1 cellular context compared by ENCODE assay signal in the genomic region with DNA sequence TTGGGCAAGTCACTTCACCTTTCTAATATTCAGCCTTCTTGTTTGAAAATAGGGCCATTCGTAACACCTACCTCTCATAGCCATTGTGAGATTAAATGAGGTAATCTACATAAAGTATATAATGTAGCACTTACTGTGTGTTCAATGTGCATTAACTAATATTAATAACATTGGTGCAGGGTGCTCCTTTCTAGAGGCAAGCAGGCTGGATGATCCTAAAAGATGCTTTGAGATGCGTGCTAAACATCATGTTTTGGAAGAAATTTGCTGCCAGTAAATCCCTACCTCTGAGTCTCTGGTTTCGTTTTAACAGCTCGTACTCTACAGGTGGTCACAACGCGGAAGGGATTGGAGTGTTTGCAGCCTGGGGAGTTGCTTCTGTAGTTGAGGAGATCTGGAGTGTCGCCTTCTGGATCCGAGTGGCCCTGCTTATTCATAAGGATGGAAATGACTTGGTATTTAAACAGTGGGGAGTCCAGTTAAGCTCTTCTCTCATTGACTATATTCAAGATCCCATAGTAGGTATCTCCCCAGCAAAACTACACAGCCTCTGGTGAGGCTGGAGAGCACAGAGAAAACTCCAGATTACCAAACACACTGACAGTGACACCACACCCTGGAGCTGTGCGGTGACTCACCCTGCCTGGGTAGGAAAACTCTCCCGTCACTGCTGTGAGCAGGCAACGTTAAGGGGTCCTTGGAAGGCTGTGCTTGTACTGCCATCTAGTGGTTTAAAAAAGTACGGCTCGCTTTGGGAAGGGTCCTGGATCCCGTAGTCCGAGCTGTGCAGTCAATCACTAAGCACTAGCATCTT.
TF ChIP-seq lines count a peak whose summit lies in the region.

No MANE protein-coding gene starts in this region.

TF ChIP-seq in K562, 482 proteins besides CTCF, POLR2A, EP300 and RAD21 (continued from another document and continues in another):
- TF ChIP-seq, protein P1, sequence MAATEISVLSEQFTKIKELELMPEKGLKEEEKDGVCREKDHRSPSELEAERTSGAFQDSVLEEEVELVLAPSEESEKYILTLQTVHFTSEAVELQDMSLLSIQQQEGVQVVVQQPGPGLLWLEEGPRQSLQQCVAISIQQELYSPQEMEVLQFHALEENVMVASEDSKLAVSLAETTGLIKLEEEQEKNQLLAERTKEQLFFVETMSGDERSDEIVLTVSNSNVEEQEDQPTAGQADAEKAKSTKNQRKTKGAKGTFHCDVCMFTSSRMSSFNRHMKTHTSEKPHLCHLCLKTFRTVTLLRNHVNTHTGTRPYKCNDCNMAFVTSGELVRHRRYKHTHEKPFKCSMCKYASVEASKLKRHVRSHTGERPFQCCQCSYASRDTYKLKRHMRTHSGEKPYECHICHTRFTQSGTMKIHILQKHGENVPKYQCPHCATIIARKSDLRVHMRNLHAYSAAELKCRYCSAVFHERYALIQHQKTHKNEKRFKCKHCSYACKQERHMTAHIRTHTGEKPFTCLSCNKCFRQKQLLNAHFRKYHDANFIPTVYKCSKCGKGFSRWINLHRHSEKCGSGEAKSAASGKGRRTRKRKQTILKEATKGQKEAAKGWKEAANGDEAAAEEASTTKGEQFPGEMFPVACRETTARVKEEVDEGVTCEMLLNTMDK (IDR thresholded peaks at IDR 0.05; ENCODE audit: borderline replicate concordance, insufficient read depth, low read depth, low read length, poor library complexity, severe bottlenecking) = no peak
- TF ChIP-seq IFI16 (CRISPR knock-in tag; IDR thresholded peaks at IDR 0.05) (no peak), MAFK (IDR thresholded peaks at IDR 0.05; ENCODE audit: low read length) (peak; percentile 57; the same call in 1 of the 2 replicates), SRF (CRISPR knock-in tag; IDR thresholded peaks at IDR 0.05) (no peak), TEAD2 (tag; IDR thresholded peaks at IDR 0.05) (no peak), GATAD2A (IDR thresholded peaks at IDR 0.05) (no peak), HNRNPH1 (optimal IDR thresholded peaks at IDR 0.05; ENCODE audit: low read depth, low read length) (no peak), EGR1 (conservative IDR thresholded peaks at IDR 0.05) (no peak), ZNF780A (CRISPR knock-in tag; IDR thresholded peaks at IDR 0.05) (no peak), RBM15 (IDR thresholded peaks at IDR 0.05; ENCODE audit: insufficient read depth, low read length) (no peak), CCAR2 (IDR thresholded peaks at IDR 0.05; ENCODE audit: low read depth, low read length) (no peak), ZBTB1 (CRISPR knock-in tag; IDR thresholded peaks at IDR 0.05; ENCODE audit: borderline replicate concordance, low read depth) (no peak), ARNT (IDR thresholded peaks at IDR 0.05) (peak in 1 of 2 experiments; percentile 60; a peak in 1 of 4 replicates), RCOR1 (IDR thresholded peaks at IDR 0.05; ENCODE audit: borderline replicate concordance in 1 of 2, low read depth in 2 of 2, low read length in 2 of 2) (peak in 1 of 2 experiments; percentile 50; a peak in 1 of 4 replicates), BHLHE40 (IDR thresholded peaks at IDR 0.05; ENCODE audit: low read length) (no peak), TOE1 (IDR thresholded peaks at IDR 0.05; ENCODE audit: borderline replicate concordance) (no peak), TOE1 (CRISPR knock-in tag; IDR thresholded peaks at IDR 0.05; ENCODE audit: borderline replicate concordance, low read depth) (no peak), PHB2 (IDR thresholded peaks at IDR 0.05; ENCODE audit: low read depth) (no peak), BACH1 (tag; IDR thresholded peaks at IDR 0.05) (no peak), NFIC (IDR thresholded peaks at IDR 0.05) (peak; percentile 13; the same call in 1 of the 2 replicates)
- TF ChIP-seq, protein P2, sequence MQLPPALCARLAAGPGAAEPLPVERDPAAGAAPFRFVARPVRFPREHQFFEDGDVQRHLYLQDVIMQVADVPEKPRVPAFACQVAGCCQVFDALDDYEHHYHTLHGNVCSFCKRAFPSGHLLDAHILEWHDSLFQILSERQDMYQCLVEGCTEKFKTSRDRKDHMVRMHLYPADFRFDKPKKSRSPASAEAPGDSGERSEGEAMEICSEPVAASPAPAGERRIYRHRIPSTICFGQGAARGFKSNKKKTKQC (CRISPR knock-in tag; IDR thresholded peaks at IDR 0.05) = no peak
- TF ChIP-seq, protein P3, sequence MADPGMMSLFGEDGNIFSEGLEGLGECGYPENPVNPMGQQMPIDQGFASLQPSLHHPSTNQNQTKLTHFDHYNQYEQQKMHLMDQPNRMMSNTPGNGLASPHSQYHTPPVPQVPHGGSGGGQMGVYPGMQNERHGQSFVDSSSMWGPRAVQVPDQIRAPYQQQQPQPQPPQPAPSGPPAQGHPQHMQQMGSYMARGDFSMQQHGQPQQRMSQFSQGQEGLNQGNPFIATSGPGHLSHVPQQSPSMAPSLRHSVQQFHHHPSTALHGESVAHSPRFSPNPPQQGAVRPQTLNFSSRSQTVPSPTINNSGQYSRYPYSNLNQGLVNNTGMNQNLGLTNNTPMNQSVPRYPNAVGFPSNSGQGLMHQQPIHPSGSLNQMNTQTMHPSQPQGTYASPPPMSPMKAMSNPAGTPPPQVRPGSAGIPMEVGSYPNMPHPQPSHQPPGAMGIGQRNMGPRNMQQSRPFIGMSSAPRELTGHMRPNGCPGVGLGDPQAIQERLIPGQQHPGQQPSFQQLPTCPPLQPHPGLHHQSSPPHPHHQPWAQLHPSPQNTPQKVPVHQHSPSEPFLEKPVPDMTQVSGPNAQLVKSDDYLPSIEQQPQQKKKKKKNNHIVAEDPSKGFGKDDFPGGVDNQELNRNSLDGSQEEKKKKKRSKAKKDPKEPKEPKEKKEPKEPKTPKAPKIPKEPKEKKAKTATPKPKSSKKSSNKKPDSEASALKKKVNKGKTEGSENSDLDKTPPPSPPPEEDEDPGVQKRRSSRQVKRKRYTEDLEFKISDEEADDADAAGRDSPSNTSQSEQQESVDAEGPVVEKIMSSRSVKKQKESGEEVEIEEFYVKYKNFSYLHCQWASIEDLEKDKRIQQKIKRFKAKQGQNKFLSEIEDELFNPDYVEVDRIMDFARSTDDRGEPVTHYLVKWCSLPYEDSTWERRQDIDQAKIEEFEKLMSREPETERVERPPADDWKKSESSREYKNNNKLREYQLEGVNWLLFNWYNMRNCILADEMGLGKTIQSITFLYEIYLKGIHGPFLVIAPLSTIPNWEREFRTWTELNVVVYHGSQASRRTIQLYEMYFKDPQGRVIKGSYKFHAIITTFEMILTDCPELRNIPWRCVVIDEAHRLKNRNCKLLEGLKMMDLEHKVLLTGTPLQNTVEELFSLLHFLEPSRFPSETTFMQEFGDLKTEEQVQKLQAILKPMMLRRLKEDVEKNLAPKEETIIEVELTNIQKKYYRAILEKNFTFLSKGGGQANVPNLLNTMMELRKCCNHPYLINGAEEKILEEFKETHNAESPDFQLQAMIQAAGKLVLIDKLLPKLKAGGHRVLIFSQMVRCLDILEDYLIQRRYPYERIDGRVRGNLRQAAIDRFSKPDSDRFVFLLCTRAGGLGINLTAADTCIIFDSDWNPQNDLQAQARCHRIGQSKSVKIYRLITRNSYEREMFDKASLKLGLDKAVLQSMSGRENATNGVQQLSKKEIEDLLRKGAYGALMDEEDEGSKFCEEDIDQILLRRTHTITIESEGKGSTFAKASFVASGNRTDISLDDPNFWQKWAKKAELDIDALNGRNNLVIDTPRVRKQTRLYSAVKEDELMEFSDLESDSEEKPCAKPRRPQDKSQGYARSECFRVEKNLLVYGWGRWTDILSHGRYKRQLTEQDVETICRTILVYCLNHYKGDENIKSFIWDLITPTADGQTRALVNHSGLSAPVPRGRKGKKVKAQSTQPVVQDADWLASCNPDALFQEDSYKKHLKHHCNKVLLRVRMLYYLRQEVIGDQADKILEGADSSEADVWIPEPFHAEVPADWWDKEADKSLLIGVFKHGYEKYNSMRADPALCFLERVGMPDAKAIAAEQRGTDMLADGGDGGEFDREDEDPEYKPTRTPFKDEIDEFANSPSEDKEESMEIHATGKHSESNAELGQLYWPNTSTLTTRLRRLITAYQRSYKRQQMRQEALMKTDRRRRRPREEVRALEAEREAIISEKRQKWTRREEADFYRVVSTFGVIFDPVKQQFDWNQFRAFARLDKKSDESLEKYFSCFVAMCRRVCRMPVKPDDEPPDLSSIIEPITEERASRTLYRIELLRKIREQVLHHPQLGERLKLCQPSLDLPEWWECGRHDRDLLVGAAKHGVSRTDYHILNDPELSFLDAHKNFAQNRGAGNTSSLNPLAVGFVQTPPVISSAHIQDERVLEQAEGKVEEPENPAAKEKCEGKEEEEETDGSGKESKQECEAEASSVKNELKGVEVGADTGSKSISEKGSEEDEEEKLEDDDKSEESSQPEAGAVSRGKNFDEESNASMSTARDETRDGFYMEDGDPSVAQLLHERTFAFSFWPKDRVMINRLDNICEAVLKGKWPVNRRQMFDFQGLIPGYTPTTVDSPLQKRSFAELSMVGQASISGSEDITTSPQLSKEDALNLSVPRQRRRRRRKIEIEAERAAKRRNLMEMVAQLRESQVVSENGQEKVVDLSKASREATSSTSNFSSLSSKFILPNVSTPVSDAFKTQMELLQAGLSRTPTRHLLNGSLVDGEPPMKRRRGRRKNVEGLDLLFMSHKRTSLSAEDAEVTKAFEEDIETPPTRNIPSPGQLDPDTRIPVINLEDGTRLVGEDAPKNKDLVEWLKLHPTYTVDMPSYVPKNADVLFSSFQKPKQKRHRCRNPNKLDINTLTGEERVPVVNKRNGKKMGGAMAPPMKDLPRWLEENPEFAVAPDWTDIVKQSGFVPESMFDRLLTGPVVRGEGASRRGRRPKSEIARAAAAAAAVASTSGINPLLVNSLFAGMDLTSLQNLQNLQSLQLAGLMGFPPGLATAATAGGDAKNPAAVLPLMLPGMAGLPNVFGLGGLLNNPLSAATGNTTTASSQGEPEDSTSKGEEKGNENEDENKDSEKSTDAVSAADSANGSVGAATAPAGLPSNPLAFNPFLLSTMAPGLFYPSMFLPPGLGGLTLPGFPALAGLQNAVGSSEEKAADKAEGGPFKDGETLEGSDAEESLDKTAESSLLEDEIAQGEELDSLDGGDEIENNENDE (IDR thresholded peaks at IDR 0.05; ENCODE audit: low read depth, low read length) = no peak
- TF ChIP-seq, protein P4, sequence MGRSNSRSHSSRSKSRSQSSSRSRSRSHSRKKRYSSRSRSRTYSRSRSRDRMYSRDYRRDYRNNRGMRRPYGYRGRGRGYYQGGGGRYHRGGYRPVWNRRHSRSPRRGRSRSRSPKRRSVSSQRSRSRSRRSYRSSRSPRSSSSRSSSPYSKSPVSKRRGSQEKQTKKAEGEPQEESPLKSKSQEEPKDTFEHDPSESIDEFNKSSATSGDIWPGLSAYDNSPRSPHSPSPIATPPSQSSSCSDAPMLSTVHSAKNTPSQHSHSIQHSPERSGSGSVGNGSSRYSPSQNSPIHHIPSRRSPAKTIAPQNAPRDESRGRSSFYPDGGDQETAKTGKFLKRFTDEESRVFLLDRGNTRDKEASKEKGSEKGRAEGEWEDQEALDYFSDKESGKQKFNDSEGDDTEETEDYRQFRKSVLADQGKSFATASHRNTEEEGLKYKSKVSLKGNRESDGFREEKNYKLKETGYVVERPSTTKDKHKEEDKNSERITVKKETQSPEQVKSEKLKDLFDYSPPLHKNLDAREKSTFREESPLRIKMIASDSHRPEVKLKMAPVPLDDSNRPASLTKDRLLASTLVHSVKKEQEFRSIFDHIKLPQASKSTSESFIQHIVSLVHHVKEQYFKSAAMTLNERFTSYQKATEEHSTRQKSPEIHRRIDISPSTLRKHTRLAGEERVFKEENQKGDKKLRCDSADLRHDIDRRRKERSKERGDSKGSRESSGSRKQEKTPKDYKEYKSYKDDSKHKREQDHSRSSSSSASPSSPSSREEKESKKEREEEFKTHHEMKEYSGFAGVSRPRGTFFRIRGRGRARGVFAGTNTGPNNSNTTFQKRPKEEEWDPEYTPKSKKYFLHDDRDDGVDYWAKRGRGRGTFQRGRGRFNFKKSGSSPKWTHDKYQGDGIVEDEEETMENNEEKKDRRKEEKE (IDR thresholded peaks at IDR 0.05; ENCODE audit: borderline replicate concordance in 1 of 2, control insufficient read depth in 1 of 2, low read depth in 2 of 2, low read length in 1 of 2) = no peak
- TF ChIP-seq, protein P5, sequence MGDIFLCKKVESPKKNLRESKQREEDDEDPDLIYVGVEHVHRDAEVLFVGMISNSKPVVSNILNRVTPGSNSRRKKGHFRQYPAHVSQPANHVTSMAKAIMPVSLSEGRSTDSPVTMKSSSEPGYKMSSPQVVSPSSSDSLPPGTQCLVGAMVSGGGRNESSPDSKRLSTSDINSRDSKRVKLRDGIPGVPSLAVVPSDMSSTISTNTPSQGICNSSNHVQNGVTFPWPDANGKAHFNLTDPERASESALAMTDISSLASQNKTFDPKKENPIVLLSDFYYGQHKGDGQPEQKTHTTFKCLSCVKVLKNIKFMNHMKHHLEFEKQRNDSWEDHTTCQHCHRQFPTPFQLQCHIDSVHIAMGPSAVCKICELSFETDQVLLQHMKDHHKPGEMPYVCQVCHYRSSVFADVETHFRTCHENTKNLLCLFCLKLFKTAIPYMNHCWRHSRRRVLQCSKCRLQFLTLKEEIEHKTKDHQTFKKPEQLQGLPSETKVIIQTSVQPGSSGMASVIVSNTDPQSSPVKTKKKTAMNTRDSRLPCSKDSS (IDR thresholded peaks at IDR 0.05; ENCODE audit: low read depth, partially characterized antibody) = no peak
- TF ChIP-seq, protein P6, sequence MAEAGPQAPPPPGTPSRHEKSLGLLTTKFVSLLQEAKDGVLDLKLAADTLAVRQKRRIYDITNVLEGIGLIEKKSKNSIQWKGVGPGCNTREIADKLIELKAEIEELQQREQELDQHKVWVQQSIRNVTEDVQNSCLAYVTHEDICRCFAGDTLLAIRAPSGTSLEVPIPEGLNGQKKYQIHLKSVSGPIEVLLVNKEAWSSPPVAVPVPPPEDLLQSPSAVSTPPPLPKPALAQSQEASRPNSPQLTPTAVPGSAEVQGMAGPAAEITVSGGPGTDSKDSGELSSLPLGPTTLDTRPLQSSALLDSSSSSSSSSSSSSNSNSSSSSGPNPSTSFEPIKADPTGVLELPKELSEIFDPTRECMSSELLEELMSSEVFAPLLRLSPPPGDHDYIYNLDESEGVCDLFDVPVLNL (CRISPR knock-in tag; IDR thresholded peaks at IDR 0.05; ENCODE audit: low read depth) = no peak
- TF ChIP-seq, protein P7, sequence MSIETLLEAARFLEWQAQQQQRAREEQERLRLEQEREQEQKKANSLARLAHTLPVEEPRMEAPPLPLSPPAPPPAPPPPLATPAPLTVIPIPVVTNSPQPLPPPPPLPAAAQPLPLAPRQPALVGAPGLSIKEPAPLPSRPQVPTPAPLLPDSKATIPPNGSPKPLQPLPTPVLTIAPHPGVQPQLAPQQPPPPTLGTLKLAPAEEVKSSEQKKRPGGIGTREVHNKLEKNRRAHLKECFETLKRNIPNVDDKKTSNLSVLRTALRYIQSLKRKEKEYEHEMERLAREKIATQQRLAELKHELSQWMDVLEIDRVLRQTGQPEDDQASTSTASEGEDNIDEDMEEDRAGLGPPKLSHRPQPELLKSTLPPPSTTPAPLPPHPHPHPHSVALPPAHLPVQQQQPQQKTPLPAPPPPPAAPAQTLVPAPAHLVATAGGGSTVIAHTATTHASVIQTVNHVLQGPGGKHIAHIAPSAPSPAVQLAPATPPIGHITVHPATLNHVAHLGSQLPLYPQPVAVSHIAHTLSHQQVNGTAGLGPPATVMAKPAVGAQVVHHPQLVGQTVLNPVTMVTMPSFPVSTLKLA (conservative IDR thresholded peaks at IDR 0.05) = no peak; a peak in 1 of 4 replicates
- TF ChIP-seq, protein P8, sequence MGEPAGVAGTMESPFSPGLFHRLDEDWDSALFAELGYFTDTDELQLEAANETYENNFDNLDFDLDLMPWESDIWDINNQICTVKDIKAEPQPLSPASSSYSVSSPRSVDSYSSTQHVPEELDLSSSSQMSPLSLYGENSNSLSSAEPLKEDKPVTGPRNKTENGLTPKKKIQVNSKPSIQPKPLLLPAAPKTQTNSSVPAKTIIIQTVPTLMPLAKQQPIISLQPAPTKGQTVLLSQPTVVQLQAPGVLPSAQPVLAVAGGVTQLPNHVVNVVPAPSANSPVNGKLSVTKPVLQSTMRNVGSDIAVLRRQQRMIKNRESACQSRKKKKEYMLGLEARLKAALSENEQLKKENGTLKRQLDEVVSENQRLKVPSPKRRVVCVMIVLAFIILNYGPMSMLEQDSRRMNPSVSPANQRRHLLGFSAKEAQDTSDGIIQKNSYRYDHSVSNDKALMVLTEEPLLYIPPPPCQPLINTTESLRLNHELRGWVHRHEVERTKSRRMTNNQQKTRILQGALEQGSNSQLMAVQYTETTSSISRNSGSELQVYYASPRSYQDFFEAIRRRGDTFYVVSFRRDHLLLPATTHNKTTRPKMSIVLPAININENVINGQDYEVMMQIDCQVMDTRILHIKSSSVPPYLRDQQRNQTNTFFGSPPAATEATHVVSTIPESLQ (CRISPR knock-in tag; IDR thresholded peaks at IDR 0.05) = no peak
